In the genomic region with DNA sequence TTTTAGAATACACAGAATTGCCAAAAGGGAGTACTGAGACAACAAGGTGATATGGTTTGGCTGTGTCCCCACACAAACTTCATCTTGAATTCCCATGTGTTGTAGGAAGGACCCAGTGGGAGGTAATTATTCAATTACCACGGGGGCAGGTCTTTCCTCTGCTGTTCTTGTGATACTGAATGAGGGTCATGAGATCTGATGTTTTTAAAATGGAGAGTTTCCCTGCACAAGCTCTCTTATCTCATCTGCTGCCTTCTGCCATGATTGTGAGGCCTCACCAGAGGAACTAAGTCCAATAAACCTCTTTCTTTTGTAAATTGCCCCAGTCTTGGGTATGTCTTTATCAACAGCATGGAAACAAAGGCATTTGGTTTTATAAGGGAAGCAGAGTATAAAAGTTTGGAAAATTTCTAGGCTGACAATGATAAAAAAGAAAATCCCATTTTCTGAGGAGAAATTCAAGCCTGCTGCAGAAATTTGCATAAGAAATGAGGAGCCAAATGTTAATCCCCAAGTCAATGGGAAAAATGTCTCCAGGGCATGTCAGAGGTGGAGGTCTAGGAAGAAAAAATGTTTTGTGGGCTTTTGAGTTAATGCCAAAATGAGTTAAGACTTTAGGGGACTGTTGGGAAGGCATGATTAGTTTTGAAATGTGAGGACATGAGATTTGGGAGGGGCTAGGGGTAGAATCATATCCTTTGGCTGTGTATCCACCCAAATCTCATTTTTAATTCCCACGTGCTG, we compare ENCODE assay signal across 1 cellular context.
TF ChIP-seq lines count a peak whose summit lies in the region.

No MANE protein-coding gene starts in this region.

TF ChIP-seq in GM23338, 12 proteins besides CTCF, POLR2A, EP300 and RAD21 (continued from another document):
- TF ChIP-seq, protein P1, sequence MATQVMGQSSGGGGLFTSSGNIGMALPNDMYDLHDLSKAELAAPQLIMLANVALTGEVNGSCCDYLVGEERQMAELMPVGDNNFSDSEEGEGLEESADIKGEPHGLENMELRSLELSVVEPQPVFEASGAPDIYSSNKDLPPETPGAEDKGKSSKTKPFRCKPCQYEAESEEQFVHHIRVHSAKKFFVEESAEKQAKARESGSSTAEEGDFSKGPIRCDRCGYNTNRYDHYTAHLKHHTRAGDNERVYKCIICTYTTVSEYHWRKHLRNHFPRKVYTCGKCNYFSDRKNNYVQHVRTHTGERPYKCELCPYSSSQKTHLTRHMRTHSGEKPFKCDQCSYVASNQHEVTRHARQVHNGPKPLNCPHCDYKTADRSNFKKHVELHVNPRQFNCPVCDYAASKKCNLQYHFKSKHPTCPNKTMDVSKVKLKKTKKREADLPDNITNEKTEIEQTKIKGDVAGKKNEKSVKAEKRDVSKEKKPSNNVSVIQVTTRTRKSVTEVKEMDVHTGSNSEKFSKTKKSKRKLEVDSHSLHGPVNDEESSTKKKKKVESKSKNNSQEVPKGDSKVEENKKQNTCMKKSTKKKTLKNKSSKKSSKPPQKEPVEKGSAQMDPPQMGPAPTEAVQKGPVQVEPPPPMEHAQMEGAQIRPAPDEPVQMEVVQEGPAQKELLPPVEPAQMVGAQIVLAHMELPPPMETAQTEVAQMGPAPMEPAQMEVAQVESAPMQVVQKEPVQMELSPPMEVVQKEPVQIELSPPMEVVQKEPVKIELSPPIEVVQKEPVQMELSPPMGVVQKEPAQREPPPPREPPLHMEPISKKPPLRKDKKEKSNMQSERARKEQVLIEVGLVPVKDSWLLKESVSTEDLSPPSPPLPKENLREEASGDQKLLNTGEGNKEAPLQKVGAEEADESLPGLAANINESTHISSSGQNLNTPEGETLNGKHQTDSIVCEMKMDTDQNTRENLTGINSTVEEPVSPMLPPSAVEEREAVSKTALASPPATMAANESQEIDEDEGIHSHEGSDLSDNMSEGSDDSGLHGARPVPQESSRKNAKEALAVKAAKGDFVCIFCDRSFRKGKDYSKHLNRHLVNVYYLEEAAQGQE (IDR thresholded peaks at IDR 0.05; ENCODE audit: unreplicated experiment), result no peak
TF ChIP-seq in GM23338: peak in this region for 0.
